ENCODE assay signal across 22 cellular contexts in genomic region chr10:116429288-116429977, GRCh38. TPM values are rescaled to one million over a fixed set of nuclear protein-coding genes. Genes with fewer than 3 reads are reported as not detected.
A peak's percentile ranks its signal among the peaks of the same experiment; 100 is the strongest.
DNase-seq lines count a peak whose midpoint lies in the region; ATAC-seq, FAIRE-seq and TF ChIP-seq lines count a peak whose summit lies in the region.
"Had no signal": no experiment of that assay in that cellular context is flagged by ENCODE, and none has a peak within 500 bp of the region (broad histone marks: within the 10 kb centered on the region; RNA-seq: fewer than 3 reads in every experiment).

No MANE protein-coding gene starts in this region.

- in situ Hi-C loops in HepG2 (cut with HindIII; ENCODE audit: extremely low pct_ligation_motif_present, low pct_unique_long_range_greater_than_20kb), result no loop called here

- H2AFZ ChIP-seq in HepG2 (ENCODE audit: low read length), result no peak overlapping the region
- H2AFZ ChIP-seq: PC-9 had no signal

- H3K9me3 ChIP-seq in HepG2 (ENCODE audit: low read length) (no peaks in the 10 kb centered on the region), suprapubic skin (no peaks in the 10 kb centered on the region)
- H3K9me3 ChIP-seq: BLaER1 treated with 17β-estradiol and CSF1 and Interleukin-3, amounts not matched to agents 10 nM and 100 nM had no signal

- no peak for TF ChIP-seq CTCF in epithelial cell of esophagus (IDR thresholded peaks at IDR 0.05; ENCODE audit: insufficient read depth, low read depth, low read length, missing control alignments)
- TF ChIP-seq CTCF in HepG2 (CRISPR knock-in tag; IDR thresholded peaks at IDR 0.05), result no peak
- TF ChIP-seq CTCF in suprapubic skin (IDR thresholded peaks at IDR 0.05), result no peak

- CTCF ChIA-PET in HepG2 (lab: Yijun Ruan, JAX; ENCODE audit: low intra/inter-chr PET ratio, low total read pairs), result no interaction called here

- H3K9ac ChIP-seq in HepG2 (ENCODE audit: insufficient read depth, low read depth, low read length), result no peak overlapping the region
- H3K9ac ChIP-seq: BLaER1 treated with 17β-estradiol and CSF1 and Interleukin-3, amounts not matched to agents 10 nM and 100 nM had no signal

- H3K27ac ChIP-seq in HepG2 (ENCODE audit: extremely low read length, insufficient read depth, low read length), result no peak overlapping the region
- peak overlapping the region; percentile 91 for H3K27ac ChIP-seq in suprapubic skin
- H3K27ac ChIP-seq: 22Rv1; BLaER1 treated with 17β-estradiol and CSF1 and Interleukin-3, amounts not matched to agents 10 nM and 100 nM; PC-9; RWPE1 had no signal

- H3K4me1 ChIP-seq in HepG2 (ENCODE audit: insufficient read depth, low read length) (no peaks in the 10 kb centered on the region), suprapubic skin (peaks cover 3% of the 10 kb centered on the region)
- H3K4me1 ChIP-seq: BLaER1 treated with 17β-estradiol and CSF1 and Interleukin-3, amounts not matched to agents 10 nM and 100 nM had no signal

- H3K4me3 ChIP-seq in epithelial cell of esophagus (ENCODE audit: low read length) (peak overlapping the region; percentile 54), HepG2 (replicated peaks in 1 of 3; ENCODE audit: insufficient read depth in 1 of 3, low read depth in 2 of 3, low read length in 3 of 3) (no peak overlapping the region), suprapubic skin (peak overlapping the region; percentile 32)
- H3K4me3 ChIP-seq: BLaER1 treated with 17β-estradiol and CSF1 and Interleukin-3, amounts not matched to agents 10 nM and 100 nM; GM12878; PC-9 had no signal

- POLR2A ChIA-PET in HepG2 (lab: Yijun Ruan, JAX), result no interaction called here

- intact Hi-C loops in HepG2 (cut with micrococcal nuclease; ENCODE audit: unreplicated experiment), result no loop called here

- H3K79me2 ChIP-seq in HepG2 (ENCODE audit: insufficient read depth, low read length), result no peaks in the 10 kb centered on the region

- no peak for TF ChIP-seq RAD21 in HepG2 (CRISPR knock-in tag; IDR thresholded peaks at IDR 0.05)

- FAIRE-seq in HepG2 (lab: Jason Lieb, UNC) (no peak), urothelium cell line (lab: Jason Lieb, UNC) (no peak)
- FAIRE-seq: GM12878 had no signal

- no TSS peak for BruUV-seq in HepG2 (replicated peaks; lab: Mats Ljungman, UMichigan)

- 6% methylated on average over 4 of the region's 4 CpGs for WGBS in HepG2 (ENCODE audit: low lambda C conversion rate)
- WGBS in suprapubic skin, result 49% methylated on average over 4 of the region's 4 CpGs

- TF ChIP-seq POLR2A in HepG2 (IDR thresholded peaks at IDR 0.05; ENCODE audit: insufficient read depth in 1 of 2, low read depth in 2 of 2, low read length in 2 of 2) (no peak), suprapubic skin (IDR thresholded peaks at IDR 0.05) (no peak)

- H3K27me3 ChIP-seq in HepG2 (ENCODE audit: control insufficient read depth in 1 of 2, insufficient read depth in 2 of 2, low read length in 2 of 2), result no peaks in the 10 kb centered on the region
- H3K27me3 ChIP-seq in suprapubic skin, result no peaks in the 10 kb centered on the region
- H3K27me3 ChIP-seq: BLaER1 treated with 17β-estradiol and CSF1 and Interleukin-3, amounts not matched to agents 10 nM and 100 nM had no signal

- no peaks in the 10 kb centered on the region for H4K20me1 ChIP-seq in HepG2 (ENCODE audit: insufficient read depth, low read length)
- H4K20me1 ChIP-seq: BLaER1 treated with 17β-estradiol and CSF1 and Interleukin-3, amounts not matched to agents 10 nM and 100 nM had no signal

- H3K36me3 ChIP-seq in HepG2 (replicated peaks in 1 of 2; ENCODE audit: control insufficient read depth in 1 of 2, insufficient read depth in 2 of 2, low read length in 2 of 2), result no peaks in the 10 kb centered on the region
- no peaks in the 10 kb centered on the region for H3K36me3 ChIP-seq in suprapubic skin
- H3K36me3 ChIP-seq: BLaER1 treated with 17β-estradiol and CSF1 and Interleukin-3, amounts not matched to agents 10 nM and 100 nM had no signal

- ATAC-seq in HepG2, result no peak
- ATAC-seq: CD8-positive, alpha-beta T cell; GM12878 had no signal

- no peak overlapping the region for H3K4me2 ChIP-seq in HepG2 (ENCODE audit: low read depth, low read length)
- H3K4me2 ChIP-seq: BLaER1 treated with 17β-estradiol and CSF1 and Interleukin-3, amounts not matched to agents 10 nM and 100 nM; PC-9 had no signal

- TF ChIP-seq EP300 in HepG2 (IDR thresholded peaks at IDR 0.05; ENCODE audit: low read depth in 2 of 2, low read length in 2 of 2) (no peak), HepG2 (CRISPR knock-in tag; IDR thresholded peaks at IDR 0.05; ENCODE audit: borderline replicate concordance) (no peak), suprapubic skin (IDR thresholded peaks at IDR 0.05) (no peak)

- DNase-seq in NOMO-1 treated with DMSO at 0.1 percent for 48 hours (lab: John Stamatoyannopoulos, UW; ENCODE audit: unreplicated experiment), result peak; percentile 1
- DNase-seq in NOMO-1 (lab: John Stamatoyannopoulos, UW; ENCODE audit: unreplicated experiment in 2 of 2), result no peak
- peak; percentile 88 for DNase-seq in epithelial cell of esophagus (ENCODE audit: low read depth)
- no peak for DNase-seq in HepG2 (ENCODE audit: low spot score)
- no peak for DNase-seq in suprapubic skin (ENCODE audit: low spot score in 2 of 2)
- no peak for DNase-seq in iPS-NIHi11 (ENCODE audit: low spot score)
- DNase-seq in urothelium cell line (ENCODE audit: low spot score), result no peak
- DNase-seq in cerebellar cortex (ENCODE audit: low spot score), result no peak
- DNase-seq: CD8-positive, alpha-beta T cell; DND-41; HCEC 1CT; Karpas-422; NCI-H1048; NCI-H1417 treated with DMSO at 0.1 percent for 48 hours; NCI-H187; NCI-H446; NCI-H526; PC-9 had no signal

TF ChIP-seq in HepG2, 621 proteins besides CTCF, POLR2A, EP300 and RAD21:
- TF ChIP-seq ZNF562 (CRISPR knock-in tag; IDR thresholded peaks at IDR 0.05; ENCODE audit: borderline replicate concordance) (no peak), CEBPB (IDR thresholded peaks at IDR 0.05; ENCODE audit: borderline replicate concordance, low read depth, low read length) (peak; percentile 20; the same call in 1 of the 2 replicates)
TF ChIP-seq in HepG2: peak in this region for 1.

RNA-seq across cellular contexts. Expression of gene PNLIPRP3, which starts 1.8 kb away (rescaled TPM):
- total RNA-seq in HepG2 (2016; rRNA removed; fragmentation: Illumina TruSeq; extraction: Trizol), result not detected in 2 replicates
- not detected in 2 replicates for total RNA-seq in HepG2 (2016; cell fraction: cytosol; rRNA removed; fragmentation: Illumina TruSeq; extraction: Trizol; ENCODE audit: low read depth)
- not detected in 2 replicates for total RNA-seq in HepG2 (2016; cell fraction: insoluble cytoplasmic fraction; rRNA removed; fragmentation: Illumina TruSeq; extraction: Trizol)
- total RNA-seq in HepG2 (2016; cell fraction: membrane; rRNA removed; fragmentation: Illumina TruSeq; extraction: Trizol), result not detected in 2 replicates
- not detected in 2 replicates for total RNA-seq in HepG2 (2016; cell fraction: nucleus; rRNA removed; fragmentation: Illumina TruSeq; extraction: Trizol)
- polyA plus RNA-seq in HepG2 (2011; rRNA removed), result not detected in 2 replicates
- not detected in 2 replicates for polyA plus RNA-seq in HepG2 (2011; cell fraction: cytosol; rRNA removed)
- polyA plus RNA-seq in HepG2 (2011; cell fraction: nucleus; rRNA removed), result not detected in 2 replicates
- polyA plus RNA-seq in HepG2 (2012), result not detected in 2 replicates
- not detected in 2 replicates for polyA plus RNA-seq in HepG2 (2016; cell fraction: cytosol; fragmentation: Illumina TruSeq; extraction: Trizol; ENCODE audit: low read depth)
- polyA plus RNA-seq in HepG2 (2016; cell fraction: insoluble cytoplasmic fraction; fragmentation: Illumina TruSeq; extraction: Trizol; ENCODE audit: low read depth), result not detected in 2 replicates
- polyA plus RNA-seq in HepG2 (2016; cell fraction: membrane; fragmentation: Illumina TruSeq; extraction: Trizol; ENCODE audit: low read depth), result not detected in 2 replicates
- polyA plus RNA-seq in HepG2 (2016; cell fraction: nucleus; fragmentation: Illumina TruSeq; extraction: Trizol; ENCODE audit: insufficient read depth, low read depth), result not detected in 2 replicates
- polyA minus RNA-seq in HepG2 (2011; rRNA and poly(A)+ RNA removed; ENCODE audit: low replicate concordance), result not detected in 2 replicates
- not detected in 2 replicates for polyA minus RNA-seq in HepG2 (2011; cell fraction: cytosol; rRNA and poly(A)+ RNA removed)
- not detected in 2 replicates for polyA minus RNA-seq in HepG2 (2011; cell fraction: nucleus; rRNA and poly(A)+ RNA removed)
- 10 to 100 TPM; 27.4 to 53.9 (median 48.8) TPM for total RNA-seq in suprapubic skin
- total RNA-seq: CD8-positive, alpha-beta T cell; GM12878; PC-9 had no signal

Comparison
In these comparisons a context has a peak if more than half of its experiments do, and no peak if none do; other contexts are left out.
1. DNase-seq: peak in NOMO-1 treated with DMSO at 0.1 percent for 48 hours (single experiment) and epithelial cell of esophagus (single experiment); none in NOMO-1 (0 of 2), HepG2 (single experiment), suprapubic skin (0 of 2), iPS-NIHi11 (single experiment), urothelium cell line (single experiment) and cerebellar cortex (single experiment).
2. H3K4me3 ChIP-seq: peak in epithelial cell of esophagus (single experiment) and suprapubic skin (single experiment); none in HepG2 (0 of 3).
3. RNA of gene PNLIPRP3, which starts 1.8 kb away (total RNA-seq): 27.4 to 53.9 TPM in suprapubic skin; not detected in HepG2; every median in the first group is over 10 times any median in the second.